ENCODE assay signal across 1 cellular context in genomic region chr7:2209146-2209960, GRCh38.
TF ChIP-seq lines count a peak whose summit lies in the region.

No MANE protein-coding gene starts in this region.

TF ChIP-seq in GM23338, 12 proteins besides CTCF, POLR2A, EP300 and RAD21 (continued from another document):
- TF ChIP-seq ETS1 (IDR thresholded peaks at IDR 0.05) (no peak), ZNF462 (CRISPR knock-in tag; IDR thresholded peaks at IDR 0.05) (no peak)
